ENCODE assay signal across 18 cellular contexts in genomic region chr4:95250544-95251137, GRCh38.
DNase-seq lines count a peak whose midpoint lies in the region; ATAC-seq and TF ChIP-seq lines count a peak whose summit lies in the region.
"Had no signal": no experiment of that assay in that cellular context is flagged by ENCODE, and none has a peak within 500 bp of the region (broad histone marks: within the 10 kb centered on the region; RNA-seq: fewer than 3 reads in every experiment).

No MANE protein-coding gene starts in this region.

- ATAC-seq in RWPE2 (ENCODE audit: low read depth) (peak; percentile 90), GM21576 (IDR thresholded peaks at IDR 0.05; ENCODE audit: unreplicated experiment) (no peak)
- no peak for ATAC-seq in activated T-cell treated with anti-CD3 and anti-CD28 coated beads, Interleukin-2, amount 50 U/mL, for 4 hours
- ATAC-seq: gastroesophageal sphincter, sciatic nerve had no signal

- H3K4me1 ChIP-seq in RWPE2 (ENCODE audit: insufficient read depth, poor library complexity, severe bottlenecking), result no peaks in the 10 kb centered on the region
- H3K4me1 ChIP-seq: gastroesophageal sphincter had no signal

- no peaks in the 10 kb centered on the region for H3K9me3 Mint-ChIP-seq in activated T-cell treated with anti-CD3 and anti-CD28 coated beads, Interleukin-2, amount 50 U/mL, for 4 hours
- H3K9me3 Mint-ChIP-seq: activated CD4-positive, alpha-beta memory T cell treated with anti-CD3 and anti-CD28 coated beads, Interleukin-2, amount 10 ng/mL, durations not matched to agents 7 days and 5 days; activated T-helper 1 cell treated with anti-CD3 and anti-CD28 coated beads, Interleukin-12 subunit alpha, Interleukin-12 subunit beta, Interleukin-2, Interleukin-4 antibody, amounts not matched to agents 30 ng/mL and 10 ng/mL and 1 ng/mL, durations not matched to agents 14 hours and 24 hours and 36 hours; CD4-positive, alpha-beta memory T cell had no signal

- no peaks in the 10 kb centered on the region for H3K27me3 Mint-ChIP-seq in activated T-cell treated with anti-CD3 and anti-CD28 coated beads, Interleukin-2, amount 50 U/mL, for 4 hours (ENCODE audit: low read depth)
- H3K27me3 Mint-ChIP-seq: activated CD4-positive, alpha-beta memory T cell treated with anti-CD3 and anti-CD28 coated beads, Interleukin-2, amount 10 ng/mL, durations not matched to agents 7 days and 5 days; CD4-positive, alpha-beta memory T cell had no signal

- no peaks in the 10 kb centered on the region for H3K27me3 ChIP-seq in RWPE2 (ENCODE audit: insufficient read depth, poor library complexity, severe bottlenecking)
- H3K27me3 ChIP-seq: gastroesophageal sphincter had no signal

- TF ChIP-seq CTCF in RWPE2 (IDR thresholded peaks at IDR 0.05; ENCODE audit: poor library complexity, severe bottlenecking), result no peak

- H3K4me3 ChIP-seq in RWPE2 (ENCODE audit: severe bottlenecking), result no peak overlapping the region
- H3K4me3 ChIP-seq: gastroesophageal sphincter, thoracic aorta had no signal

- H3K36me3 ChIP-seq in RWPE2 (ENCODE audit: low read depth), result no peaks in the 10 kb centered on the region
- H3K36me3 ChIP-seq: gastroesophageal sphincter, thoracic aorta had no signal

- no peaks in the 10 kb centered on the region for H3K9me3 ChIP-seq in RWPE2 (ENCODE audit: severe bottlenecking)
- H3K9me3 ChIP-seq: gastroesophageal sphincter, thoracic aorta had no signal

- H3K36me3 Mint-ChIP-seq in activated T-cell treated with anti-CD3 and anti-CD28 coated beads, Interleukin-2, amount 50 U/mL, for 4 hours (ENCODE audit: insufficient read depth), result no peaks in the 10 kb centered on the region
- H3K36me3 Mint-ChIP-seq: CD4-positive, alpha-beta memory T cell had no signal

- H3K4me1 Mint-ChIP-seq in activated T-cell treated with anti-CD3 and anti-CD28 coated beads, Interleukin-2, amount 50 U/mL, for 4 hours (ENCODE audit: low read depth), result peaks cover 2% of the 10 kb centered on the region
- H3K4me1 Mint-ChIP-seq: CD4-positive, alpha-beta memory T cell had no signal

- H3K27ac ChIP-seq in RWPE2 (ENCODE audit: poor library complexity, severe bottlenecking), result no peak overlapping the region
- H3K27ac ChIP-seq: gastroesophageal sphincter, thoracic aorta had no signal

- H3K4me3 Mint-ChIP-seq in activated T-cell treated with anti-CD3 and anti-CD28 coated beads, Interleukin-2, amount 50 U/mL, for 4 hours, result no peak overlapping the region
- H3K4me3 Mint-ChIP-seq: activated CD4-positive, alpha-beta memory T cell treated with anti-CD3 and anti-CD28 coated beads, Interleukin-2, amount 10 ng/mL, durations not matched to agents 7 days and 5 days; activated T-helper 1 cell treated with anti-CD3 and anti-CD28 coated beads, Interleukin-12 subunit alpha, Interleukin-12 subunit beta, Interleukin-2, Interleukin-4 antibody, amounts not matched to agents 30 ng/mL and 10 ng/mL and 1 ng/mL, durations not matched to agents 14 hours and 24 hours and 36 hours; CD4-positive, alpha-beta memory T cell had no signal

- DNase-seq in SIG-M5 treated with dmso at 0.1 percent for 504 hours (lab: John Stamatoyannopoulos, UW; ENCODE audit: unreplicated experiment), result peak; percentile 35
- no peak for DNase-seq in SIG-M5 (lab: John Stamatoyannopoulos, UW)
- no peak for DNase-seq in RWPE2 (ENCODE audit: low spot score)
- DNase-seq in islet precursor cell, result peak; percentile 67
- no peak for DNase-seq in activated CD4-positive, alpha-beta T cell treated with anti-CD3 and anti-CD28 coated beads for 1 hour
- no peak for DNase-seq in activated T-cell treated with anti-CD3 and anti-CD28 coated beads, Interleukin-2, amount 50 U/mL, for 4 hours
- DNase-seq in NCI-H1694 treated with DMSO at 0.1 percent for 48 hours (lab: John Stamatoyannopoulos, UW), result no peak
- DNase-seq: activated CD4-positive, alpha-beta memory T cell treated with anti-CD3 and anti-CD28 coated beads, Interleukin-2, amount 10 ng/mL, durations not matched to agents 7 days and 5 days; CD4-positive, alpha-beta memory T cell; NCI-H446; nucleus accumbens; stimulated activated CD4-positive, alpha-beta T cell treated with anti-CD3 and anti-CD28 coated beads, Interleukin-4, amount 100 ng/mL, for 1 hour; stimulated activated CD8-positive, alpha-beta memory T cell treated with anti-CD3 and anti-CD28 coated beads, Interleukin-4, amount 100 ng/mL, for 48 hours had no signal

Comparison
In these comparisons a context has a peak if more than half of its experiments do, and no peak if none do; other contexts are left out.
1. DNase-seq: peak in SIG-M5 treated with dmso at 0.1 percent for 504 hours (single experiment) and islet precursor cell (single experiment); none in SIG-M5 (single experiment), RWPE2 (single experiment), activated CD4-positive, alpha-beta T cell treated with anti-CD3 and anti-CD28 coated beads for 1 hour (single experiment), activated T-cell treated with anti-CD3 and anti-CD28 coated beads, Interleukin-2, amount 50 U/mL, for 4 hours (single experiment) and NCI-H1694 treated with DMSO at 0.1 percent for 48 hours (single experiment).